Comparison of ENCODE assay signal across 17 cellular contexts in genomic region chr17:61354895-61355294, GRCh38. TPM values are rescaled to one million over a fixed set of nuclear protein-coding genes. Genes with fewer than 3 reads are reported as not detected.
"Had no signal": no experiment of that assay in that cellular context is flagged by ENCODE, and none has a peak within 500 bp of the region (broad histone marks: within the 10 kb centered on the region; RNA-seq: fewer than 3 reads in every experiment).

No MANE protein-coding gene starts in this region.

- ATAC-seq: activated CD4-positive, CD25-positive, alpha-beta regulatory T cell treated with anti-CD3 and anti-CD28 coated beads, Interleukin-2, amount 50 U/mL, for 24 hours; effector memory CD8-positive, alpha-beta T cell; left colon had no signal

- H3K9me3 Mint-ChIP-seq: effector memory CD8-positive, alpha-beta T cell; naive B cell had no signal

- H3K36me3 Mint-ChIP-seq: naive B cell had no signal

- H3K4me3 Mint-ChIP-seq: effector memory CD8-positive, alpha-beta T cell; naive B cell had no signal

- H3K27me3 ChIP-seq: neutrophil had no signal

- H3K27ac Mint-ChIP-seq: effector memory CD8-positive, alpha-beta T cell had no signal

- H3K9me3 ChIP-seq: neutrophil had no signal

- H3K27me3 Mint-ChIP-seq: effector memory CD8-positive, alpha-beta T cell; naive B cell had no signal

- H3K27ac ChIP-seq: neutrophil had no signal

- H3K36me3 ChIP-seq: neutrophil had no signal

- DNase-seq: activated CD4-positive, alpha-beta T cell treated with anti-CD3 and anti-CD28 coated beads, Interleukin-2, amount 50 U/mL, for 1 hour; activated naive CD4-positive, alpha-beta T cell; anterior cingulate cortex; dermis blood vessel endothelial cell; effector memory CD8-positive, alpha-beta T cell; head of caudate nucleus; left colon; naive B cell; retina; stimulated activated CD4-positive, alpha-beta T cell treated with anti-CD3 and anti-CD28 coated beads, Interleukin-15, amount 100 ng/mL, for 24 hours; stimulated activated CD4-positive, alpha-beta T cell treated with anti-CD3 and anti-CD28 coated beads, Interleukin-4, amount 100 ng/mL, for 24 hours; stimulated activated naive CD4-positive, alpha-beta T cell treated with Interleukin-2 at 50 U/mL for 16 hours; trophoblast cell had no signal

- H3K4me1 Mint-ChIP-seq: naive B cell had no signal

RNA-seq across cellular contexts. Expression of gene TBX2, which starts 44.7 kb away (rescaled TPM):
- total RNA-seq: activated CD8-positive, alpha-beta memory T cell treated with anti-CD3 and anti-CD28 coated beads for 36 hours; T-helper 2 cell treated with Interferon-gamma antibody and Interleukin-4, amounts not matched to agents 100 ng/mL and 5 ng/mL, for 36 hours had no signal
